In genomic region chr3:158109804-158110657, GRCh38 we compare ENCODE assay signal across 8 cellular contexts. TPM values are rescaled to one million over a fixed set of nuclear protein-coding genes. Genes with fewer than 3 reads are reported as not detected.
DNase-seq lines count a peak whose midpoint lies in the region; FAIRE-seq and TF ChIP-seq lines count a peak whose summit lies in the region.

TSS of gene RSRC1 (plus strand) at chr3:158110089. CDS start at chr3:158122105, 12,016 bp downstream.

- peaks cover 11 to 44% (median 40%) of the 10 kb centered on the region in 3 donors for H3K27me3 ChIP-seq in stomach

- peak within 1 kb of the TSS; percentile 80 to 88 (median 85) for H3K27ac ChIP-seq in stomach

- peak within 1 kb of the TSS; percentile 80 to 91 (median 88) for H3K4me3 ChIP-seq in stomach

- H3K27ac Mint-ChIP-seq in neural crest cell (ENCODE audit: unreplicated experiment) = peak within 1 kb of the TSS; percentile 78

- no peak for TF ChIP-seq EP300 in stomach (IDR thresholded peaks at IDR 0.05)

- DNase-seq in EH (ENCODE audit: low read depth) (peak; percentile 87), H54 (ENCODE audit: insufficient read length, low spot score) (peak; percentile 57), LoVo (ENCODE audit: low spot score) (peak; percentile 89), SHP77 (lab: John Stamatoyannopoulos, UW) (peak; percentile 83 to 88), fibroblast of the conjunctiva (ENCODE audit: low read depth) (peak; percentile 71), neural crest cell (ENCODE audit: low read depth, low spot score) (peak; percentile 71), stomach (peak; percentile 84)
- peak; percentile 69 for DNase-seq in activated effector memory CD4-positive, alpha-beta T cell treated with Interleukin-2 at 50 U/mL for 16 hours

- intact Hi-C loops in stomach (cut with DNase I; ENCODE audit: low total_unique reads) = no loop called here

- FAIRE-seq in H54 (lab: Jason Lieb, UNC) = peak; percentile 95

- H3K9me3 Mint-ChIP-seq in neural crest cell = peaks cover 6% of the 10 kb centered on the region

- TF ChIP-seq CTCF in neural crest cell (conservative IDR thresholded peaks at IDR 0.05) (no peak), stomach (IDR thresholded peaks at IDR 0.05) (no peak)

- peak; percentile 85 for TF ChIP-seq POLR2A in H54 (IDR thresholded peaks at IDR 0.05; ENCODE audit: low read depth, low read length)
- TF ChIP-seq POLR2A in stomach (IDR thresholded peaks at IDR 0.05) = no peak

- WGBS in stomach, 5 donors = 0 to 1% (median 0%) methylated on average over 25 to 57 of the region's 57 CpGs

- peak within 1 kb of the TSS; percentile 95 for H3K4me3 Mint-ChIP-seq in neural crest cell

- peaks cover 56% of the 10 kb centered on the region for H3K27me3 Mint-ChIP-seq in neural crest cell (ENCODE audit: low read depth)

- H3K36me3 Mint-ChIP-seq in neural crest cell (ENCODE audit: low read depth) = peaks cover 18% of the 10 kb centered on the region

- H3K4me1 ChIP-seq in stomach = peaks cover 29 to 50% (median 40%) of the 10 kb centered on the region in 4 donors

- no peaks in the 10 kb centered on the region for H3K9me3 ChIP-seq in stomach

- H3K4me1 Mint-ChIP-seq in neural crest cell = peaks cover 42% of the 10 kb centered on the region

- no peaks in the 10 kb centered on the region for H3K36me3 ChIP-seq in stomach

RNA-seq across cellular contexts. Expression of gene RSRC1, which starts in this region (rescaled TPM):
- total RNA-seq in neural crest cell (36.9 and 40.6 TPM in 2 replicates), stomach (100 to 1,000 TPM in 1 of 5 donors, 10 to 100 TPM in 3, 1 to 10 TPM in 1; 1.7 to 502 (median 12.1) TPM)
- 10 to 100 TPM; 10.4 to 12.1 (median 11.9) TPM for polyA plus RNA-seq in stomach

Comparison
In these comparisons a context has a peak if more than half of its experiments do, and no peak if none do; other contexts are left out.
1. Peak in every context shown above with its lines: DNase-seq, H3K4me3 ChIP-seq and H3K27ac ChIP-seq.